Comparison of ENCODE assay signal across 3 cellular contexts in the genomic region with DNA sequence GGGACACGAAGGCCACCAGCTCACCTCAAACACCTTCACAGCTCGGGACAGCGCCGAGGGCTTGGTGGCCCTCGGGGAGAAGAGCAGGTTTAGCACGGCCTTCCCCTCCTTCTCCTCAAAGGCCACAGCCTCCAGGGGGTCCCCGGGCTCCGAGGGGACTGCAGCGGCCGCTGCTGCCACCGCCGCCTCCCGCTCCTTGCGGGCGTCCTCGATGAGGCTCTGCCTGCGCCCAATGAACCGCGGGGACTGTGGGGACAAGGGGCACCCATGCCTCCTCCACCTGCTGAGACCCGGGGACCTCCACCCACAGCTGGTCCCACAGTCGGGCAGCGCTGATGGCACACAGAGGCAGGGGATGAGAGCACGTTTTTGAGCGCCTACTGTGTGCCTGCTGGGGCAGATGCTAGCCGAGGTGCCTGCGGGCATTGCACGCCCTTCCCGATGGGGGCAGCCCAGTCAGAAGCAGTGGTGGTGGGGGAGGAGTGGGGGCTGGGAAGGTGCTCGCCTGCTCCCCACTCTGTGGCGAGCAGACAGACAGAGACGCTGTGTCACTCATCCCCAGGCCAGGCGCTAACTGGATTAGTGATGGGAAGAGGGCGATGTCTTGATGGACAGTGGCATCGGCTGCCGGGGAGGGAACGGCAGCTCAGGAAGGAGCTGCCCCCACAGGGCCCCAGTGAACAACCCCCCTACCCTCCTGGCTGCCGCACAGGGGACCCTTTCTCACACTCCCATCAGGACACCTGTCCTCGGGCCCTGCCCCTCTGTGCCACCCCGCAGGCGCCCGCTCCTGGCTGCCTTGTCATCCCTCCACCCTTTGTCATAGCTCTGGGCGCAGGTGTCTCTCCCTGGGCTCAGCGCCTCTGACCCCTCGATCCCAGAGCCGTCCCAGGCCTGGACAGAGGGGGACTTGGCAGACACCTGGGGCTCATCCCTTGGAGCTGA.
TF ChIP-seq lines count a peak whose summit lies in the region.

No MANE protein-coding gene starts in this region.

TF ChIP-seq in SK-N-SH, 30 proteins besides CTCF, POLR2A, EP300 and RAD21 (continues in another document):
- TF ChIP-seq ELF1 (IDR thresholded peaks at IDR 0.05) (no peak), TEAD4 (IDR thresholded peaks at IDR 0.05; ENCODE audit: borderline replicate concordance, insufficient read depth) (no peak), PBX3 (IDR thresholded peaks at IDR 0.05) (no peak), MXI1 (IDR thresholded peaks at IDR 0.05; ENCODE audit: low read depth, low read length) (no peak), RFX5 (IDR thresholded peaks at IDR 0.05; ENCODE audit: low read length) (no peak), YY1 (IDR thresholded peaks at IDR 0.05; ENCODE audit: low read depth) (no peak), CHD2 (IDR thresholded peaks at IDR 0.05; ENCODE audit: low read length, partially characterized antibody) (no peak), RXRA (IDR thresholded peaks at IDR 0.05; ENCODE audit: borderline replicate concordance, low read depth) (no peak), EZH2phosphoT487 (IDR thresholded peaks at IDR 0.05; ENCODE audit: borderline replicate concordance, low read depth) (no peak), NFIC (IDR thresholded peaks at IDR 0.05; ENCODE audit: borderline replicate concordance) (no peak), FOXM1 (IDR thresholded peaks at IDR 0.05; ENCODE audit: low read depth) (no peak), SIN3A (IDR thresholded peaks at IDR 0.05; ENCODE audit: borderline replicate concordance, low read depth, low read length) (no peak), NRF1 (IDR thresholded peaks at IDR 0.05; ENCODE audit: low read depth, low read length) (no peak), FOSL2 (IDR thresholded peaks at IDR 0.05; ENCODE audit: borderline replicate concordance, low read depth) (no peak)
- TF ChIP-seq, protein P1, sequence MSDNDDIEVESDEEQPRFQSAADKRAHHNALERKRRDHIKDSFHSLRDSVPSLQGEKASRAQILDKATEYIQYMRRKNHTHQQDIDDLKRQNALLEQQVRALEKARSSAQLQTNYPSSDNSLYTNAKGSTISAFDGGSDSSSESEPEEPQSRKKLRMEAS (IDR thresholded peaks at IDR 0.05; ENCODE audit: low read depth) = no peak
- TF ChIP-seq, protein P2, sequence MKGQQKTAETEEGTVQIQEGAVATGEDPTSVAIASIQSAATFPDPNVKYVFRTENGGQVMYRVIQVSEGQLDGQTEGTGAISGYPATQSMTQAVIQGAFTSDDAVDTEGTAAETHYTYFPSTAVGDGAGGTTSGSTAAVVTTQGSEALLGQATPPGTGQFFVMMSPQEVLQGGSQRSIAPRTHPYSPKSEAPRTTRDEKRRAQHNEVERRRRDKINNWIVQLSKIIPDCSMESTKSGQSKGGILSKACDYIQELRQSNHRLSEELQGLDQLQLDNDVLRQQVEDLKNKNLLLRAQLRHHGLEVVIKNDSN (IDR thresholded peaks at IDR 0.05; ENCODE audit: borderline replicate concordance, low read depth) = no peak
- TF ChIP-seq, protein P3, sequence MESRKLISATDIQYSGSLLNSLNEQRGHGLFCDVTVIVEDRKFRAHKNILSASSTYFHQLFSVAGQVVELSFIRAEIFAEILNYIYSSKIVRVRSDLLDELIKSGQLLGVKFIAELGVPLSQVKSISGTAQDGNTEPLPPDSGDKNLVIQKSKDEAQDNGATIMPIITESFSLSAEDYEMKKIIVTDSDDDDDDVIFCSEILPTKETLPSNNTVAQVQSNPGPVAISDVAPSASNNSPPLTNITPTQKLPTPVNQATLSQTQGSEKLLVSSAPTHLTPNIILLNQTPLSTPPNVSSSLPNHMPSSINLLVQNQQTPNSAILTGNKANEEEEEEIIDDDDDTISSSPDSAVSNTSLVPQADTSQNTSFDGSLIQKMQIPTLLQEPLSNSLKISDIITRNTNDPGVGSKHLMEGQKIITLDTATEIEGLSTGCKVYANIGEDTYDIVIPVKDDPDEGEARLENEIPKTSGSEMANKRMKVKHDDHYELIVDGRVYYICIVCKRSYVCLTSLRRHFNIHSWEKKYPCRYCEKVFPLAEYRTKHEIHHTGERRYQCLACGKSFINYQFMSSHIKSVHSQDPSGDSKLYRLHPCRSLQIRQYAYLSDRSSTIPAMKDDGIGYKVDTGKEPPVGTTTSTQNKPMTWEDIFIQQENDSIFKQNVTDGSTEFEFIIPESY (IDR thresholded peaks at IDR 0.05; ENCODE audit: borderline replicate concordance, low read depth) = no peak

TF ChIP-seq in SK-N-SH treated with all-trans-retinoic acid at 6 μM for 48 hours, 23 proteins besides CTCF, POLR2A, EP300 and RAD21 (continues in another document):
- TF ChIP-seq TOX (CRISPR knock-in tag; IDR thresholded peaks at IDR 0.05; ENCODE audit: borderline replicate concordance) (no peak), ARNTL (CRISPR knock-in tag; IDR thresholded peaks at IDR 0.05; ENCODE audit: borderline replicate concordance, low read depth) (no peak), CSRNP3 (CRISPR knock-in tag; IDR thresholded peaks at IDR 0.05) (no peak), PPARA (CRISPR knock-in tag; IDR thresholded peaks at IDR 0.05; ENCODE audit: borderline replicate concordance) (no peak), ZFP30 (CRISPR knock-in tag; IDR thresholded peaks at IDR 0.05) (no peak), OSR1 (CRISPR knock-in tag; IDR thresholded peaks at IDR 0.05) (no peak), ZNF70 (CRISPR knock-in tag; IDR thresholded peaks at IDR 0.05) (no peak), ISL1 (CRISPR knock-in tag; IDR thresholded peaks at IDR 0.05) (no peak), PATZ1 (CRISPR knock-in tag; IDR thresholded peaks at IDR 0.05; ENCODE audit: borderline replicate concordance) (no peak), CREB5 (CRISPR knock-in tag; IDR thresholded peaks at IDR 0.05; ENCODE audit: low read depth) (no peak)

TF ChIP-seq in H1, 55 proteins besides CTCF, POLR2A, EP300 and RAD21:
- TF ChIP-seq POLR2AphosphoS5 (IDR thresholded peaks at IDR 0.05; ENCODE audit: low read depth, low read length) = no peak
